Comparison of ENCODE assay signal across 8 cellular contexts in the genomic region with DNA sequence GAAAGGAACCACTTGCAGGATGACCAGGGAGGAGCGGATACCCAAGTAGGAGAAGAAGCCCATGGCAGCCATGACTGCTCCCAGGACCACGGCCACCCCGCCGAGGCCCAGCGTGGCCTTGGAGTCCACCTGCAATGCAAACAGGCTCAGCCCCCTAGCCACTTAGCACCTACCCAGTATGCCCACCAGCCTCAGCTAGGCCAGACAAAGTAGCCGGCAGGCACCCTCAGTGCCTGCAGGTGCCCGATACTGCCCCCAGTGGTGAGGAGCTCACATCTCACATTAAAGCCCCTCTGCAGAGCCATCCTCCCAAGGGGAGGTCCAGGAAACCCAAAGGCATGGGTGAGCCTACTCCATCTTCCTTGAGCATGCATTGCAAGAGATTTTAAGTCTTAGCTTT. TPM values are rescaled to one million over a fixed set of nuclear protein-coding genes. Genes with fewer than 3 reads are reported as not detected.
DNase-seq lines count a peak whose midpoint lies in the region; ATAC-seq and TF ChIP-seq lines count a peak whose summit lies in the region.

No MANE protein-coding gene starts in this region.

- H2AFZ ChIP-seq in PC-3 (ENCODE audit: low read length) = no peak overlapping the region

- H3F3A ChIP-seq in PC-3 (ENCODE audit: low read length, unreplicated experiment) = no peaks in the 10 kb centered on the region

- ATAC-seq in HG03159 (IDR thresholded peaks at IDR 0.05; ENCODE audit: unreplicated experiment) (peak; percentile 60), PC-3 (peak; percentile 65; the same call in 1 of the 2 replicates), left ventricle myocardium superior (peak; percentile 54), GM19035 (IDR thresholded peaks at IDR 0.05; ENCODE audit: unreplicated experiment) (no peak)
- peak; percentile 86 to 88 for ATAC-seq in activated T-cell treated with anti-CD3 and anti-CD28 coated beads, Interleukin-2, amount 50 U/mL, for 4 hours

- H3K27ac ChIP-seq in PC-3 (ENCODE audit: low read length) = no peak overlapping the region

- H3K4me1 Mint-ChIP-seq in activated T-cell treated with anti-CD3 and anti-CD28 coated beads, Interleukin-2, amount 50 U/mL, for 4 hours (ENCODE audit: low read depth) = no peaks in the 10 kb centered on the region

- DNase-seq in EH (ENCODE audit: low read depth) (peak; percentile 50), PC-3 (peak; percentile 47), left ventricle myocardium superior (no peak)
- DNase-seq in activated T-cell treated with anti-CD3 and anti-CD28 coated beads, Interleukin-2, amount 50 U/mL, for 4 hours = peak; percentile 19
- peak; percentile 50 for DNase-seq in stimulated activated CD4-positive, alpha-beta T cell treated with anti-CD3 and anti-CD28 coated beads, Interleukin-4, amount 100 ng/mL, for 24 hours
- no peak for DNase-seq in effector CD8-positive, alpha-beta T cell (lab: John Stamatoyannopoulos, UW)

- H3K4me3 Mint-ChIP-seq in activated T-cell treated with anti-CD3 and anti-CD28 coated beads, Interleukin-2, amount 50 U/mL, for 4 hours = no peak overlapping the region

- no peaks in the 10 kb centered on the region for H3K27me3 ChIP-seq in PC-3 (ENCODE audit: low read length)

- H3K9me2 ChIP-seq in PC-3 (replicated peaks; ENCODE audit: low read length) = no peaks in the 10 kb centered on the region

- H4K20me1 ChIP-seq in PC-3 (ENCODE audit: low read length) = no peaks in the 10 kb centered on the region

- no peak overlapping the region for H3K9ac ChIP-seq in PC-3 (ENCODE audit: low read length)

- H3K9me3 Mint-ChIP-seq in activated T-cell treated with anti-CD3 and anti-CD28 coated beads, Interleukin-2, amount 50 U/mL, for 4 hours = no peaks in the 10 kb centered on the region

- H3K4me1 ChIP-seq in PC-3 (ENCODE audit: insufficient read depth, low read length) = no peaks in the 10 kb centered on the region

- H3K79me2 ChIP-seq in PC-3 (ENCODE audit: low read length) = no peaks in the 10 kb centered on the region

- no peak overlapping the region for H3K4me3 ChIP-seq in PC-3 (ENCODE audit: low read length)

- POLR2A ChIA-PET in PC-3 (lab: Charles Lee; ENCODE audit: unreplicated experiment) = no interaction called here

- H3K36me3 Mint-ChIP-seq in activated T-cell treated with anti-CD3 and anti-CD28 coated beads, Interleukin-2, amount 50 U/mL, for 4 hours (ENCODE audit: insufficient read depth) = no peaks in the 10 kb centered on the region

- BruUV-seq in PC-3 (replicated peaks; lab: Mats Ljungman, UMichigan) = no TSS peak

- no peak overlapping the region for H3K4me2 ChIP-seq in PC-3 (ENCODE audit: low read length)

- no peaks in the 10 kb centered on the region for H3K9me3 ChIP-seq in PC-3 (ENCODE audit: low read length)

- intact Hi-C loops in PC-3 (cut with micrococcal nuclease) = no loop called here
- intact Hi-C loops in left ventricle myocardium superior (cut with micrococcal nuclease) = no loop called here

- TF ChIP-seq CTCF in PC-3 (conservative IDR thresholded peaks at IDR 0.05; ENCODE audit: low read depth, low read length) = peak; percentile 70

- H3K36me3 ChIP-seq in PC-3 (ENCODE audit: low read depth, low read length) = no peaks in the 10 kb centered on the region

- no peaks in the 10 kb centered on the region for H3K27me3 Mint-ChIP-seq in activated T-cell treated with anti-CD3 and anti-CD28 coated beads, Interleukin-2, amount 50 U/mL, for 4 hours (ENCODE audit: low read depth)

- CTCF ChIA-PET in PC-3 (lab: Charles Lee) = no interaction called here

RNA-seq across cellular contexts. Expression of a gene that starts 6.6 kb away (rescaled TPM):
- 0.04 TPM in 1 of 2 replicates, not detected in the other for total RNA-seq in PC-3 (2014; rRNA removed)
- under 1 TPM in 1 of 3 donors, not detected in 2; 0.03 TPM for total RNA-seq in activated T-cell treated with anti-CD3 and anti-CD28 coated beads, Interleukin-2, amount 50 U/mL, for 4 hours
- not detected for total RNA-seq in left ventricle myocardium superior

RNA-seq across cellular contexts. Expression of a gene that starts 39.2 kb away (rescaled TPM):
- total RNA-seq in PC-3 (2014; rRNA removed) (93.8 and 119 TPM in 2 replicates), left ventricle myocardium superior (31.6 TPM)
- total RNA-seq in activated T-cell treated with anti-CD3 and anti-CD28 coated beads, Interleukin-2, amount 50 U/mL, for 4 hours = 100 to 1,000 TPM; 224 to 239 (median 224) TPM

RNA-seq across cellular contexts. Expression of a gene that starts 44.0 kb away (rescaled TPM):
- total RNA-seq in PC-3 (2014; rRNA removed) = 82.3 and 93.6 TPM in 2 replicates
- 10 to 100 TPM; 68.4 to 80.3 (median 75.7) TPM for total RNA-seq in activated T-cell treated with anti-CD3 and anti-CD28 coated beads, Interleukin-2, amount 50 U/mL, for 4 hours
- 104 TPM for total RNA-seq in left ventricle myocardium superior

RNA-seq across cellular contexts. Expression of a gene that starts 47.5 kb away (rescaled TPM):
- total RNA-seq in PC-3 (2014; rRNA removed) (70.6 and 80.0 TPM in 2 replicates), left ventricle myocardium superior (56.7 TPM)
- total RNA-seq in activated T-cell treated with anti-CD3 and anti-CD28 coated beads, Interleukin-2, amount 50 U/mL, for 4 hours = 10 to 100 TPM; 71.3 to 79.4 (median 71.4) TPM

Comparison
In these comparisons a context has a peak if more than half of its experiments do, and no peak if none do; other contexts are left out.
1. DNase-seq: peak in EH (single experiment), PC-3 (single experiment), activated T-cell treated with anti-CD3 and anti-CD28 coated beads, Interleukin-2, amount 50 U/mL, for 4 hours (single experiment) and stimulated activated CD4-positive, alpha-beta T cell treated with anti-CD3 and anti-CD28 coated beads, Interleukin-4, amount 100 ng/mL, for 24 hours (single experiment); none in left ventricle myocardium superior (single experiment) and effector CD8-positive, alpha-beta T cell (single experiment).